ENCODE assay signal across 8 cellular contexts in genomic region chr5:151002250-151002649, GRCh38. TPM values are rescaled to one million over a fixed set of nuclear protein-coding genes. Genes with fewer than 3 reads are reported as not detected.
A peak's percentile ranks its signal among the peaks of the same experiment; 100 is the strongest.
DNase-seq lines count a peak whose midpoint lies in the region; ATAC-seq and TF ChIP-seq lines count a peak whose summit lies in the region.

No MANE protein-coding gene starts in this region.

- H3K9me3 ChIP-seq in smooth muscle cell (replicated peaks; ENCODE audit: low read depth): no peaks in the 10 kb centered on the region

- H3K4me3 Mint-ChIP-seq in activated CD8-positive, alpha-beta T cell treated with anti-CD3 and anti-CD28 coated beads for 36 hours: no peak overlapping the region

- H3K79me2 ChIP-seq in smooth muscle cell (ENCODE audit: low read depth): no peaks in the 10 kb centered on the region

- H3K27ac Mint-ChIP-seq in activated CD8-positive, alpha-beta T cell treated with anti-CD3 and anti-CD28 coated beads for 36 hours: no peak overlapping the region

- intact Hi-C loops in activated CD8-positive, alpha-beta T cell treated with anti-CD3 and anti-CD28 coated beads for 36 hours (cut with micrococcal nuclease): no loop called here

- H3K4me2 ChIP-seq in smooth muscle cell: no peak overlapping the region

- 47% methylated on average over 2 of the region's 2 CpGs for WGBS in smooth muscle cell (ENCODE audit: low lambda C conversion rate)

- peaks cover 3% of the 10 kb centered on the region for H3K4me1 ChIP-seq in smooth muscle cell (ENCODE audit: low read depth)

- peaks cover 5% of the 10 kb centered on the region for H3K27me3 ChIP-seq in smooth muscle cell (ENCODE audit: low read depth)

- no peak overlapping the region for H2AFZ ChIP-seq in smooth muscle cell (ENCODE audit: low read depth)

- H3K27ac ChIP-seq in smooth muscle cell (ENCODE audit: low read depth): no peak overlapping the region

- H3K4me1 Mint-ChIP-seq in activated CD8-positive, alpha-beta T cell treated with anti-CD3 and anti-CD28 coated beads for 36 hours (ENCODE audit: low read depth): no peaks in the 10 kb centered on the region

- no peaks in the 10 kb centered on the region for H3K36me3 ChIP-seq in smooth muscle cell (ENCODE audit: low read depth)

- H4K20me1 ChIP-seq in smooth muscle cell (ENCODE audit: low read depth): no peaks in the 10 kb centered on the region

- H3F3A ChIP-seq in smooth muscle cell (ENCODE audit: low read depth): peaks cover 3% of the 10 kb centered on the region

- H3K36me3 Mint-ChIP-seq in activated CD8-positive, alpha-beta T cell treated with anti-CD3 and anti-CD28 coated beads for 36 hours (ENCODE audit: low read depth): no peaks in the 10 kb centered on the region

- H3K4me3 ChIP-seq in fibroblast of the aortic adventitia (ENCODE audit: low read depth, low read length) (no peak overlapping the region), smooth muscle cell (no peak overlapping the region)

- H3K27me3 Mint-ChIP-seq in activated CD8-positive, alpha-beta T cell treated with anti-CD3 and anti-CD28 coated beads for 36 hours: no peaks in the 10 kb centered on the region

- H3K9ac ChIP-seq in smooth muscle cell (ENCODE audit: low read depth): no peak overlapping the region

- H3K9me3 Mint-ChIP-seq in activated CD8-positive, alpha-beta T cell treated with anti-CD3 and anti-CD28 coated beads for 36 hours: no peaks in the 10 kb centered on the region

- CTCF ChIA-PET in activated CD8-positive, alpha-beta T cell treated with anti-CD3 and anti-CD28 coated beads for 36 hours (lab: Charles Lee): interaction anchor here (0.7 to 1.9 kb wide), 10 partner anchors 15 to 543 kb away, joined by 3 to 11 read pairs (median 4); no protein-coding TSS in a partner anchor

- POLR2A ChIA-PET in activated CD8-positive, alpha-beta T cell treated with anti-CD3 and anti-CD28 coated beads for 36 hours (lab: Charles Lee): no interaction called here

- no peak for ATAC-seq in HG02970 (IDR thresholded peaks at IDR 0.05; ENCODE audit: low FRiP score, unreplicated experiment)
- no peak for ATAC-seq in activated CD8-positive, alpha-beta T cell treated with anti-CD3 and anti-CD28 coated beads for 36 hours

- DNase-seq in DMS 273 (lab: John Stamatoyannopoulos, UW; ENCODE audit: unreplicated experiment) (peak; percentile 70), DMS 273 treated with DMSO at 0.1 percent for 48 hours (lab: John Stamatoyannopoulos, UW) (no peak), RKO (ENCODE audit: low spot score) (peak; percentile 65), fibroblast of the aortic adventitia (ENCODE audit: low read depth) (peak; percentile 76), smooth muscle cell (lab: John Stamatoyannopoulos, UW; ENCODE audit: unreplicated experiment) (no peak), amygdala (lab: John Stamatoyannopoulos, UW) (no peak)
- no peak for DNase-seq in activated CD8-positive, alpha-beta T cell treated with anti-CD3 and anti-CD28 coated beads for 36 hours

- peak; percentile 60 for TF ChIP-seq CTCF in fibroblast of the aortic adventitia (IDR thresholded peaks at IDR 0.05; ENCODE audit: insufficient read depth, low read length)
- TF ChIP-seq CTCF in smooth muscle cell (IDR thresholded peaks at IDR 0.05; ENCODE audit: borderline replicate concordance, insufficient read depth, poor library complexity, severe bottlenecking): peak; percentile 43
- TF ChIP-seq CTCF in activated CD8-positive, alpha-beta T cell treated with anti-CD3 and anti-CD28 coated beads for 36 hours (IDR thresholded peaks at IDR 0.05): no peak

RNA-seq across cellular contexts. Expression of gene GPX3, which starts 18.1 kb away (rescaled TPM):
- total RNA-seq in fibroblast of the aortic adventitia (ENCODE audit: low replicate concordance) (11.3 and 53.1 TPM in 2 replicates), smooth muscle cell (32.6 and 36.7 TPM in 2 replicates)
- polyA plus RNA-seq in smooth muscle cell: 59.3 and 67.5 TPM in 2 replicates
- total RNA-seq in activated CD8-positive, alpha-beta T cell treated with anti-CD3 and anti-CD28 coated beads for 36 hours: not detected

Comparison
In these comparisons a context has a peak if more than half of its experiments do, and no peak if none do; other contexts are left out.
1. DNase-seq: peak in DMS 273 (single experiment), RKO (single experiment) and fibroblast of the aortic adventitia (single experiment); none in DMS 273 treated with DMSO at 0.1 percent for 48 hours (single experiment), smooth muscle cell (single experiment), amygdala (0 of 56) and activated CD8-positive, alpha-beta T cell treated with anti-CD3 and anti-CD28 coated beads for 36 hours (single experiment).
2. RNA of gene GPX3, which starts 18.1 kb away (total RNA-seq): 32.6 to 36.7 TPM in smooth muscle cell and 11.3 to 53.1 TPM in fibroblast of the aortic adventitia; not detected in activated CD8-positive, alpha-beta T cell treated with anti-CD3 and anti-CD28 coated beads for 36 hours; every median in the first group is over 10 times any median in the second.